Comparison of ENCODE assay signal across 7 cellular contexts in genomic region chr2:169573974-169574299, GRCh38. TPM values are rescaled to one million over a fixed set of nuclear protein-coding genes. Genes with fewer than 3 reads are reported as not detected.
DNase-seq lines count a peak whose midpoint lies in the region; ATAC-seq and TF ChIP-seq lines count a peak whose summit lies in the region.

No MANE protein-coding gene starts in this region.

- H3K4me3 ChIP-seq in GM23248 (peak overlapping the region; percentile 91), spleen (peak overlapping the region; percentile 57 to 95 (median 75))

- peak overlapping the region; percentile 95 for H2AFZ ChIP-seq in GM23248

- H3K4me1 Mint-ChIP-seq in T-helper 17 cell (peaks cover 15% of the 10 kb centered on the region), glutamatergic neuron (ENCODE audit: low read depth, unreplicated experiment) (peaks cover 5% of the 10 kb centered on the region)

- H3K27me3 Mint-ChIP-seq in T-helper 17 cell = no peaks in the 10 kb centered on the region
- H3K27me3 Mint-ChIP-seq in glutamatergic neuron (ENCODE audit: unreplicated experiment) = peaks cover 4% of the 10 kb centered on the region

- H3K27ac ChIP-seq in GM23248 = no peak overlapping the region
- H3K27ac ChIP-seq in spleen = peak overlapping the region in 6 of 8 donors; percentile 53 to 85 (median 76)

- peak overlapping the region; percentile 94 for H3K4me2 ChIP-seq in GM23248 (ENCODE audit: unreplicated experiment)

- peaks cover 40% of the 10 kb centered on the region for H3K79me2 ChIP-seq in GM23248 (ENCODE audit: insufficient read depth)

- TF ChIP-seq POLR2A in spleen (IDR thresholded peaks at IDR 0.05) = no peak

- H3K36me3 Mint-ChIP-seq in T-helper 17 cell (ENCODE audit: low read depth) (peaks cover 2% of the 10 kb centered on the region), glutamatergic neuron (ENCODE audit: unreplicated experiment) (no peaks in the 10 kb centered on the region)

- no peaks in the 10 kb centered on the region for H3K9me2 ChIP-seq in GM23248 (ENCODE audit: insufficient read depth)

- H3K4me1 ChIP-seq in GM23248 (ENCODE audit: insufficient read depth) (peaks cover 10% of the 10 kb centered on the region), spleen (peaks cover 0 to 38% (median 18%) of the 10 kb centered on the region in 6 donors)

- H3K4me3 Mint-ChIP-seq in T-helper 17 cell = peak overlapping the region; percentile 96
- H3K4me3 Mint-ChIP-seq in glutamatergic neuron (ENCODE audit: unreplicated experiment) = peak overlapping the region; percentile 98

- peak overlapping the region; percentile 81 for H3K9ac ChIP-seq in GM23248

- DNase-seq in GM23248 (no peak), T-helper 17 cell (no peak), glutamatergic neuron (no peak), spleen (no peak), RKO (ENCODE audit: low spot score) (no peak), G401 (ENCODE audit: low spot score) (no peak), NCI-H2107 (lab: John Stamatoyannopoulos, UW) (no peak)

- TF ChIP-seq CTCF in glutamatergic neuron (IDR thresholded peaks at IDR 0.05; ENCODE audit: partially characterized antibody, unreplicated experiment) = no peak
- no peak for TF ChIP-seq CTCF in spleen (IDR thresholded peaks at IDR 0.05 in 8 of 11, conservative IDR thresholded peaks at IDR 0.05 in 3 of 11)

- 10 to 13% methylated on average over 6 of the region's 6 CpGs for WGBS in GM23248 (ENCODE audit: low coverage in 1 of 2, low lambda C conversion rate in 2 of 2, missing lambda C conversion rate in 2 of 2), 2 experiments
- 30 to 37% (median 33%) methylated on average over 6 of the region's 6 CpGs for WGBS in spleen, 5 donors

- H3K36me3 ChIP-seq in GM23248 (ENCODE audit: low read depth) (no peaks in the 10 kb centered on the region), spleen (peaks cover 0 to 12% (median 0%) of the 10 kb centered on the region in 6 donors)

- no peaks in the 10 kb centered on the region for H3F3A ChIP-seq in GM23248 (ENCODE audit: insufficient read depth)

- H3K9me3 ChIP-seq in GM23248 (ENCODE audit: low read depth) (no peaks in the 10 kb centered on the region), T-helper 17 cell (ENCODE audit: control insufficient read depth, low read length, poor library complexity, severe bottlenecking) (no peaks in the 10 kb centered on the region), spleen (no peaks in the 10 kb centered on the region)

- in situ Hi-C loops in GM23248 (cut with MboI) (no loop called here), G401 (cut with HindIII; ENCODE audit: low sequenced_read_pairs) (no loop called here)

- H3K9me3 Mint-ChIP-seq in glutamatergic neuron (ENCODE audit: unreplicated experiment) = peaks cover 7% of the 10 kb centered on the region

- H3K27ac Mint-ChIP-seq in T-helper 17 cell (peak overlapping the region; percentile 96), glutamatergic neuron (ENCODE audit: unreplicated experiment) (peak overlapping the region; percentile 92)

- intact Hi-C loops in spleen (cut with DNase I; ENCODE audit: low total_unique reads) = no loop called here

- no peak for ATAC-seq in T-helper 17 cell

- H3K27me3 ChIP-seq in GM23248 (replicated peaks; ENCODE audit: insufficient read depth) (no peaks in the 10 kb centered on the region), spleen (replicated peaks in 1 of 7) (no peaks in the 10 kb centered on the region)

- no peaks in the 10 kb centered on the region for H4K20me1 ChIP-seq in GM23248 (ENCODE audit: insufficient read depth)

RNA-seq across cellular contexts. Expression of gene FASTKD1, which starts 0.3 kb away (rescaled TPM):
- 13.3 and 18.8 TPM in 2 replicates for total RNA-seq in GM23248 (2014; rRNA removed; shearing (Covaris generic))
- polyA plus RNA-seq in GM23248 (2016; fragmentation: Nextera tagmentation; extraction: Ambion mirVana) (15.7 and 17.7 TPM in 2 replicates), spleen (10 to 100 TPM; 28.7 to 42.5 (median 42.1) TPM)
- total RNA-seq in T-helper 17 cell (10 to 100 TPM; 15.6 to 18.4 TPM), glutamatergic neuron (ENCODE audit: unreplicated experiment) (38.1 TPM), spleen (10 to 100 TPM; 21.2 to 43.9 (median 28.6) TPM)
- 20.2 and 27.7 TPM in 2 replicates for total RNA-seq in G401 (2014; rRNA removed; shearing (Covaris generic))

RNA-seq across cellular contexts. Expression of gene PPIG, which starts 10.2 kb away (rescaled TPM):
- 23.0 and 28.2 TPM in 2 replicates for total RNA-seq in GM23248 (2014; rRNA removed; shearing (Covaris generic))
- polyA plus RNA-seq in GM23248 (2016; fragmentation: Nextera tagmentation; extraction: Ambion mirVana) (51.3 and 60.5 TPM in 2 replicates), spleen (10 to 100 TPM; 32.5 to 43.1 (median 34.8) TPM)
- total RNA-seq in T-helper 17 cell (10 to 100 TPM; 64.3 to 66.0 TPM), glutamatergic neuron (ENCODE audit: unreplicated experiment) (33.7 TPM), spleen (10 to 100 TPM; 47.8 to 72.7 (median 64.5) TPM)
- total RNA-seq in G401 (2014; rRNA removed; shearing (Covaris generic)) = 39.5 and 57.5 TPM in 2 replicates
